In the genomic region with DNA sequence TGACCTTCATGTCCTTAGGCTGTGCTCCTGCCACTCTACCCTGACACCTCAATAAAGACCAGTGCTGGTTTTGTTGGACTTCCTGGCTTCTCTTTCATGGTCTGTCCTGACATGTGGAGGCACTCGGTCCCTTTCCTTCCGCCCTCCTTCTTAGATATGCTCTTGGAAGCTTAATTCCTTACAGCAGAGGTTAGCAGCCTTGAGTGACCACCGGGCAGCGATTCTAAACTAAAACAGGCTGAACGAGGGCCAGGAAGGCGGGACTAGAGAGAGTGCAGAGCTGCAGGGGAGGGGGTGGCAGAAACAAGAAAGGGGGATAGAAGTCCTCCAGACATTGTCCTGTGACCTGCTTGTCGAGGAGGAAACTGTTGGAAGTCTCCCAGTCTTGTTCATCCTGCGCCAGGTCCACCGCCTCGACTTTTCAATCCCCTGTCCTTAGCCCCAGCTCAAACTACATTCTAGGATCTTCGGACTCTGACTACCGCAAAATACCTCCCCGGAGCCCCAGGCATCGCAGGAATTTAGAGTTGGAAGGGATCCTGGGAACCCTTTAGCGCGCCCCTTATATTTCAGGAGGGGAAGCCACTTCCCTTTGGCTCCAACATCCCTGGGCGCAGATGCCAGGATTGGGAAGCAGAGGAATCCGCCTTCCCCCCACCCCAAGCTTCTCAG, we compare ENCODE assay signal across 8 cellular contexts. TPM values are rescaled to one million over a fixed set of nuclear protein-coding genes. Genes with fewer than 3 reads are reported as not detected.
A peak's percentile ranks its signal among the peaks of the same experiment; 100 is the strongest.
DNase-seq lines count a peak whose midpoint lies in the region; ATAC-seq lines count a peak whose summit lies in the region.
"Had no signal": no experiment of that assay in that cellular context is flagged by ENCODE, and none has a peak within 500 bp of the region (broad histone marks: within the 10 kb centered on the region; RNA-seq: fewer than 3 reads in every experiment).

No MANE protein-coding gene starts in this region.

- peak overlapping the region; percentile 50 for H3K4me3 ChIP-seq in H7 (ENCODE audit: insufficient read depth, low read depth, low read length)
- H3K4me3 ChIP-seq: GM12878 had no signal

- peaks cover 33% of the 10 kb centered on the region for H3K27me3 ChIP-seq in H7 (ENCODE audit: control insufficient read depth, insufficient read depth, low read length)

- no peaks in the 10 kb centered on the region for H3K9me3 Mint-ChIP-seq in stimulated activated naive CD8-positive, alpha-beta T cell treated with anti-CD3 and anti-CD28 coated beads, Interleukin-15, amount 100 ng/mL, for 72 hours

- in situ Hi-C loops in G401 (cut with HindIII; ENCODE audit: low sequenced_read_pairs) = no loop called here

- no peaks in the 10 kb centered on the region for H3K36me3 ChIP-seq in H7 (replicated peaks; ENCODE audit: control insufficient read depth, insufficient read depth, low read length)

- H3K27ac Mint-ChIP-seq in stimulated activated naive CD8-positive, alpha-beta T cell treated with anti-CD3 and anti-CD28 coated beads, Interleukin-15, amount 100 ng/mL, for 72 hours = peak overlapping the region in 1 of 2 donors; percentile 20

- H3K4me1 Mint-ChIP-seq in stimulated activated naive CD8-positive, alpha-beta T cell treated with anti-CD3 and anti-CD28 coated beads, Interleukin-15, amount 100 ng/mL, for 72 hours = peaks cover 20% of the 10 kb centered on the region

- peaks cover 24% of the 10 kb centered on the region for H3K27me3 Mint-ChIP-seq in stimulated activated naive CD8-positive, alpha-beta T cell treated with anti-CD3 and anti-CD28 coated beads, Interleukin-15, amount 100 ng/mL, for 72 hours

- DNase-seq in H7 = no peak
- peak; percentile 33 for DNase-seq in amniotic stem cell (lab: John Stamatoyannopoulos, UW)
- DNase-seq in left kidney (ENCODE audit: low read depth, low spot score) = peak; percentile 41
- DNase-seq in stimulated activated naive CD8-positive, alpha-beta T cell treated with anti-CD3 and anti-CD28 coated beads, Interleukin-15, amount 100 ng/mL, for 72 hours = no peak
- DNase-seq in G401 (ENCODE audit: low spot score) = no peak
- DNase-seq in cortex of kidney (lab: John Stamatoyannopoulos, UW) = no peak
- DNase-seq in NCI-H510A treated with DMSO at 0.1 percent for 48 hours (lab: John Stamatoyannopoulos, UW) = no peak

- ATAC-seq in stimulated activated naive CD8-positive, alpha-beta T cell treated with anti-CD3 and anti-CD28 coated beads, Interleukin-15, amount 100 ng/mL, for 72 hours = no peak
- ATAC-seq: GM12878 had no signal

- H3K4me3 Mint-ChIP-seq in stimulated activated naive CD8-positive, alpha-beta T cell treated with anti-CD3 and anti-CD28 coated beads, Interleukin-15, amount 100 ng/mL, for 72 hours = peak overlapping the region; percentile 52 to 53

RNA-seq across cellular contexts. Expression of gene AHSP, which starts 1.2 kb away (rescaled TPM):
- 0.62 and 3.3 TPM in 2 replicates for total RNA-seq in H7 (2014; rRNA removed; shearing (Covaris generic))
- not detected in 2 replicates for total RNA-seq in G401 (2014; rRNA removed; shearing (Covaris generic))
- total RNA-seq: GM12878 had no signal

RNA-seq across cellular contexts. Expression of gene RUSF1, which starts 20.7 kb away (rescaled TPM):
- 44.7 and 66.9 TPM in 2 replicates for total RNA-seq in H7 (2014; rRNA removed; shearing (Covaris generic))
- total RNA-seq in G401 (2014; rRNA removed; shearing (Covaris generic)) = 22.6 and 32.1 TPM in 2 replicates

RNA-seq across cellular contexts. Expression of gene SLC5A2, which starts 45.9 kb away (rescaled TPM):
- total RNA-seq in H7 (2014; rRNA removed; shearing (Covaris generic)) = 0.26 and 0.45 TPM in 2 replicates
- not detected in 2 replicates for total RNA-seq in G401 (2014; rRNA removed; shearing (Covaris generic))
- total RNA-seq: GM12878 had no signal

RNA-seq across cellular contexts. Expression of gene TGFB1I1, which starts 56.9 kb away (rescaled TPM):
- 3.0 and 3.1 TPM in 2 replicates for total RNA-seq in H7 (2014; rRNA removed; shearing (Covaris generic))
- 0.07 TPM in 1 of 2 replicates, not detected in the other for total RNA-seq in G401 (2014; rRNA removed; shearing (Covaris generic))

Comparison
In these comparisons a context has a peak if more than half of its experiments do, and no peak if none do; other contexts are left out.
1. DNase-seq: peak in amniotic stem cell (single experiment) and left kidney (single experiment); none in H7 (single experiment), stimulated activated naive CD8-positive, alpha-beta T cell treated with anti-CD3 and anti-CD28 coated beads, Interleukin-15, amount 100 ng/mL, for 72 hours (0 of 2), G401 (single experiment), cortex of kidney (single experiment) and NCI-H510A treated with DMSO at 0.1 percent for 48 hours (single experiment).